Comparison of ENCODE assay signal across 12 cellular contexts in genomic region chr22:32986773-32987050, GRCh38.
DNase-seq lines count a peak whose midpoint lies in the region; TF ChIP-seq lines count a peak whose summit lies in the region.
"Had no signal": no experiment of that assay in that cellular context is flagged by ENCODE, and none has a peak within 500 bp of the region (broad histone marks: within the 10 kb centered on the region; RNA-seq: fewer than 3 reads in every experiment).

No MANE protein-coding gene starts in this region.

- no peak overlapping the region for H3K4ac ChIP-seq in mesendoderm (ENCODE audit: low read depth, low read length)

- peak overlapping the region; percentile 37; the same call in 1 of the 2 replicates for H3K27ac ChIP-seq in HUES64 (ENCODE audit: low read depth, low read length)
- peak overlapping the region; percentile 24 for H3K27ac ChIP-seq in mesendoderm (ENCODE audit: low read depth, low read length)
- H3K27ac ChIP-seq: BLaER1 had no signal

- H3K27me3 ChIP-seq in HUES64 (ENCODE audit: insufficient read depth, low read length) (no peaks in the 10 kb centered on the region), mesendoderm (ENCODE audit: insufficient read depth, low read length, poor library complexity) (no peaks in the 10 kb centered on the region)
- H3K27me3 ChIP-seq: BLaER1, tibial nerve had no signal

- H3K56ac ChIP-seq in mesendoderm (ENCODE audit: low read length) = peak overlapping the region; percentile 25

- H3K18ac ChIP-seq in mesendoderm (ENCODE audit: low read length) = no peak overlapping the region

- no peaks in the 10 kb centered on the region for H3K9me3 ChIP-seq in HUES64 (ENCODE audit: insufficient read depth, low read depth, low read length)
- H3K9me3 ChIP-seq: BLaER1, tibial nerve had no signal

- no peak overlapping the region for H2AK5ac ChIP-seq in mesendoderm (ENCODE audit: low read length)

- 57% methylated on average over 2 of the region's 2 CpGs for WGBS in HUES64
- no CpG with 5 or more reads among the region's 2 CpGs for WGBS in mesendoderm (ENCODE audit: extremely low coverage, insufficient coverage, low lambda C conversion rate)

- H3K4me3 ChIP-seq in HUES64 (ENCODE audit: low read length) = no peak overlapping the region
- no peak overlapping the region for H3K4me3 ChIP-seq in mesendoderm (ENCODE audit: low read length)
- H3K4me3 ChIP-seq: BLaER1, lung, tibial nerve had no signal

- H3K4me1 ChIP-seq in HUES64 (ENCODE audit: insufficient read depth, low read length) = peaks cover 22% of the 10 kb centered on the region; the same call in 1 of the 2 replicates
- H3K4me1 ChIP-seq in mesendoderm (ENCODE audit: control insufficient read depth, low read depth, low read length) = no peaks in the 10 kb centered on the region

- peak overlapping the region; percentile 4; the same call in 1 of the 2 replicates for H3K9ac ChIP-seq in HUES64 (ENCODE audit: low read depth, low read length)
- no peak overlapping the region for H3K9ac ChIP-seq in mesendoderm (ENCODE audit: low read length)
- H3K9ac ChIP-seq: BLaER1 had no signal

- no peaks in the 10 kb centered on the region for H3K79me2 ChIP-seq in mesendoderm (ENCODE audit: control insufficient read depth, insufficient read depth, low read length)

- no peak overlapping the region for H2BK5ac ChIP-seq in mesendoderm (ENCODE audit: low read length)

- H3K23ac ChIP-seq in mesendoderm (ENCODE audit: low read length) = no peak overlapping the region

- H3K4me2 ChIP-seq in mesendoderm (ENCODE audit: low read length) = no peak overlapping the region
- H3K4me2 ChIP-seq: BLaER1 had no signal

- CTCF ChIA-PET in GM10248 (lab: Yijun Ruan, JAX) = interaction anchor here (0.9 to 2.7 kb wide), 8 partner anchors 8 to 458 kb away, joined by 3 to 12 read pairs (median 4); no protein-coding TSS in a partner anchor

- H3K79me1 ChIP-seq in mesendoderm (ENCODE audit: low read length) = no peaks in the 10 kb centered on the region

- H2BK120ac ChIP-seq in mesendoderm (ENCODE audit: low read depth, low read length) = no peak overlapping the region

- H3K36me3 ChIP-seq in HUES64 (ENCODE audit: insufficient read depth, low read length) (peaks cover 12% of the 10 kb centered on the region; the same call in 1 of the 2 replicates), mesendoderm (ENCODE audit: control insufficient read depth, insufficient read depth, low read length) (no peaks in the 10 kb centered on the region)
- H3K36me3 ChIP-seq: BLaER1, tibial nerve had no signal

- POLR2A ChIA-PET in GM10248 (lab: Yijun Ruan, JAX) = no interaction called here

- H2BK15ac ChIP-seq in mesendoderm (replicated peaks; ENCODE audit: low read depth) = no peak overlapping the region

- no peak for TF ChIP-seq CTCF in GM10248 (IDR thresholded peaks at IDR 0.05; ENCODE audit: control extremely low read depth, extremely low read depth, low read depth, missing control alignments)

- no peak overlapping the region for H4K8ac ChIP-seq in mesendoderm (ENCODE audit: low read depth, low read length)

- H4K5ac ChIP-seq in mesendoderm (ENCODE audit: low read length) = no peak overlapping the region

- DNase-seq in astrocyte of the hippocampus (ENCODE audit: low read depth, low spot score) (peak; percentile 14), mesendoderm (no peak), retina (peak; percentile 57), GM10248 (ENCODE audit: extremely low spot score) (no peak), mucosa of gallbladder (ENCODE audit: low spot score) (no peak), NCI-H510A treated with DMSO at 0.1 percent for 48 hours (lab: John Stamatoyannopoulos, UW) (no peak)
- DNase-seq: NCI-H1436 treated with DMSO at 0.1 percent for 48 hours, T-helper 9 cell had no signal

Comparison
In these comparisons a context has a peak if more than half of its experiments do, and no peak if none do; other contexts are left out.
1. DNase-seq: peak in astrocyte of the hippocampus (single experiment) and retina (single experiment); none in mesendoderm (single experiment), GM10248 (single experiment), mucosa of gallbladder (single experiment) and NCI-H510A treated with DMSO at 0.1 percent for 48 hours (single experiment).